In genomic region chr6:81613606-81614005, GRCh38 we compare ENCODE assay signal across 11 cellular contexts.
DNase-seq lines count a peak whose midpoint lies in the region; ATAC-seq and TF ChIP-seq lines count a peak whose summit lies in the region.
"Had no signal": no experiment of that assay in that cellular context is flagged by ENCODE, and none has a peak within 500 bp of the region (broad histone marks: within the 10 kb centered on the region; RNA-seq: fewer than 3 reads in every experiment).

No MANE protein-coding gene starts in this region.

- H3K4me3 ChIP-seq in GM23248 (peak overlapping the region; percentile 38; the same call in 1 of the 2 replicates), OCI-LY3 (ENCODE audit: low read length) (no peak overlapping the region), choroid plexus epithelial cell (ENCODE audit: low read depth, low read length) (no peak overlapping the region), neuronal stem cell (ENCODE audit: low read length in 2 of 2) (no peak overlapping the region), MM.1S (ENCODE audit: low read length) (no peak overlapping the region)

- peaks cover 30% of the 10 kb centered on the region for H3K4me1 ChIP-seq in GM23248 (ENCODE audit: insufficient read depth)
- peaks cover 5% of the 10 kb centered on the region; the same call in 1 of the 2 replicates for H3K4me1 ChIP-seq in OCI-LY3 (ENCODE audit: low read length)
- no peaks in the 10 kb centered on the region for H3K4me1 ChIP-seq in neuronal stem cell (ENCODE audit: control insufficient read depth in 2 of 2, insufficient read depth in 1 of 2, low read depth in 1 of 2, low read length in 2 of 2)
- no peaks in the 10 kb centered on the region for H3K4me1 ChIP-seq in MM.1S (ENCODE audit: low read length)

- peak; percentile 78 for DNase-seq in GM23248
- DNase-seq in choroid plexus epithelial cell (ENCODE audit: low read depth) = peak; percentile 75
- DNase-seq in neuronal stem cell (ENCODE audit: low spot score) = no peak
- no peak for DNase-seq in MM.1S
- no peak for DNase-seq in stimulated activated CD4-positive, alpha-beta T cell treated with anti-CD3 and anti-CD28 coated beads, Interleukin-4, amount 100 ng/mL, for 4 hours
- DNase-seq in central memory CD4-positive, alpha-beta T cell = no peak
- DNase-seq: activated T-cell treated with anti-CD3 and anti-CD28 coated beads, Interleukin-2, amount 50 U/mL, for 48 hours; stimulated activated CD8-positive, alpha-beta memory T cell treated with anti-CD3 and anti-CD28 coated beads, Interleukin-4, amount 100 ng/mL, for 48 hours; T-helper 17 cell had no signal

- no peak overlapping the region for H2BK120ac ChIP-seq in neuronal stem cell (ENCODE audit: low read depth, low read length)

- H3K9me2 ChIP-seq in GM23248 (ENCODE audit: insufficient read depth) (no peaks in the 10 kb centered on the region), MM.1S (replicated peaks; ENCODE audit: insufficient read depth, low read length) (no peaks in the 10 kb centered on the region)

- no peak overlapping the region for H2BK12ac ChIP-seq in neuronal stem cell (ENCODE audit: low read length)

- in situ Hi-C loops in GM23248 (cut with MboI) = no loop called here

- H3K4me2 ChIP-seq in GM23248 (ENCODE audit: unreplicated experiment) (peak overlapping the region; percentile 61), OCI-LY3 (ENCODE audit: low read length) (no peak overlapping the region), neuronal stem cell (ENCODE audit: insufficient read depth, low read length, poor library complexity, severe bottlenecking) (no peak overlapping the region), MM.1S (ENCODE audit: low read depth, low read length) (no peak overlapping the region)

- no peak overlapping the region for H3K14ac ChIP-seq in neuronal stem cell (ENCODE audit: low read length)

- TF ChIP-seq CTCF in OCI-LY3 (IDR thresholded peaks at IDR 0.05; ENCODE audit: low read depth, low read length) (no peak), choroid plexus epithelial cell (conservative IDR thresholded peaks at IDR 0.05; ENCODE audit: low read depth, low read length) (no peak), MM.1S (IDR thresholded peaks at IDR 0.05; ENCODE audit: low read length) (no peak)

- no peak overlapping the region for H2BK15ac ChIP-seq in neuronal stem cell (ENCODE audit: low read length)

- no peak overlapping the region for H3K4ac ChIP-seq in neuronal stem cell (ENCODE audit: low read length)

- no peaks in the 10 kb centered on the region for H3K9me3 ChIP-seq in GM23248 (ENCODE audit: low read depth)
- H3K9me3 ChIP-seq in OCI-LY3 (ENCODE audit: insufficient read depth, low read length) = no peaks in the 10 kb centered on the region
- no peaks in the 10 kb centered on the region for H3K9me3 ChIP-seq in neuronal stem cell (replicated peaks in 1 of 2; ENCODE audit: control insufficient read depth in 2 of 2, insufficient read depth in 1 of 2, low read depth in 1 of 2, low read length in 2 of 2)
- no peaks in the 10 kb centered on the region for H3K9me3 ChIP-seq in MM.1S (replicated peaks; ENCODE audit: insufficient read depth, low read length)

- H3K79me1 ChIP-seq in neuronal stem cell (ENCODE audit: low read depth, low read length) = no peaks in the 10 kb centered on the region

- H2AK5ac ChIP-seq in neuronal stem cell (ENCODE audit: low read depth, low read length) = no peak overlapping the region

- H3K27ac ChIP-seq in GM23248 = peak overlapping the region; percentile 53
- H3K27ac ChIP-seq in OCI-LY3 (ENCODE audit: low read length) = no peak overlapping the region
- no peak overlapping the region for H3K27ac ChIP-seq in neuronal stem cell (replicated peaks; ENCODE audit: low read length)
- H3K27ac ChIP-seq in MM.1S (ENCODE audit: low read length) = no peak overlapping the region

- H3K36me3 ChIP-seq in GM23248 (ENCODE audit: low read depth) (no peaks in the 10 kb centered on the region), OCI-LY3 (replicated peaks; ENCODE audit: low read depth, low read length) (no peaks in the 10 kb centered on the region), neuronal stem cell (replicated peaks in 1 of 2; ENCODE audit: control insufficient read depth in 2 of 2, insufficient read depth in 2 of 2, low read length in 2 of 2) (no peaks in the 10 kb centered on the region), MM.1S (replicated peaks; ENCODE audit: insufficient read depth, low read length) (no peaks in the 10 kb centered on the region)

- H3K27me3 ChIP-seq in GM23248 (replicated peaks; ENCODE audit: insufficient read depth) (no peaks in the 10 kb centered on the region), OCI-LY3 (ENCODE audit: low read depth, low read length) (no peaks in the 10 kb centered on the region), neuronal stem cell (ENCODE audit: control insufficient read depth in 3 of 3, insufficient read depth in 3 of 3, low read depth in 1 of 3, low read length in 3 of 3) (no peaks in the 10 kb centered on the region), MM.1S (replicated peaks; ENCODE audit: insufficient read depth, low read length) (no peaks in the 10 kb centered on the region)

- no peak overlapping the region for H4K8ac ChIP-seq in neuronal stem cell (ENCODE audit: low read depth, low read length)

- 8 to 13% methylated on average over 1 of the region's 1 CpG for WGBS in GM23248 (ENCODE audit: low coverage in 1 of 2, low lambda C conversion rate in 2 of 2, missing lambda C conversion rate in 2 of 2), 2 experiments
- no CpG with 5 or more reads among the region's 1 CpG for WGBS in neuronal stem cell (ENCODE audit: extremely low coverage in 2 of 2, insufficient read length in 2 of 2, insufficient replicate concordance in 1 of 2), 2 donors

- no peak overlapping the region for H3K18ac ChIP-seq in neuronal stem cell (ENCODE audit: low read length)

- no peaks in the 10 kb centered on the region for H4K20me1 ChIP-seq in GM23248 (ENCODE audit: insufficient read depth)
- no peaks in the 10 kb centered on the region for H4K20me1 ChIP-seq in OCI-LY3 (ENCODE audit: insufficient read depth, low read length)
- H4K20me1 ChIP-seq in MM.1S (ENCODE audit: insufficient read depth, low read length) = no peaks in the 10 kb centered on the region

- H2AFZ ChIP-seq in GM23248 (peak overlapping the region; percentile 24; the same call in 1 of the 2 replicates), OCI-LY3 (ENCODE audit: low read depth, low read length) (0 out of 2 replicates have a peak overlapping the region, but pooled peaks have one; percentile 15), neuronal stem cell (ENCODE audit: low read length) (peak overlapping the region; percentile 62), MM.1S (ENCODE audit: low read length) (no peak overlapping the region)

- no peak overlapping the region for H2BK5ac ChIP-seq in neuronal stem cell (ENCODE audit: low read length)

- H3K79me2 ChIP-seq in GM23248 (ENCODE audit: insufficient read depth) = no peaks in the 10 kb centered on the region
- no peaks in the 10 kb centered on the region for H3K79me2 ChIP-seq in OCI-LY3 (ENCODE audit: low read length)
- no peaks in the 10 kb centered on the region for H3K79me2 ChIP-seq in MM.1S (ENCODE audit: low read length)

- H3K23ac ChIP-seq in neuronal stem cell (ENCODE audit: low read depth, low read length, poor library complexity) = no peak overlapping the region

- peaks cover 15% of the 10 kb centered on the region; the same call in 1 of the 2 replicates for H3F3A ChIP-seq in GM23248 (ENCODE audit: insufficient read depth)
- no peaks in the 10 kb centered on the region for H3F3A ChIP-seq in MM.1S (ENCODE audit: insufficient read depth, low read length)

- no peak for ATAC-seq in HG03460 (IDR thresholded peaks at IDR 0.05; ENCODE audit: unreplicated experiment)
- ATAC-seq: T-helper 17 cell had no signal

- no peak overlapping the region for H4K91ac ChIP-seq in neuronal stem cell (ENCODE audit: low read depth, low read length, poor library complexity)

- H3K9ac ChIP-seq in GM23248 = peak overlapping the region; percentile 26; the same call in 1 of the 2 replicates
- no peak overlapping the region for H3K9ac ChIP-seq in OCI-LY3 (ENCODE audit: low read length)
- H3K9ac ChIP-seq in neuronal stem cell (ENCODE audit: low read depth, low read length, poor library complexity) = no peak overlapping the region
- no peak overlapping the region for H3K9ac ChIP-seq in MM.1S (ENCODE audit: low read length)

Comparison
In these comparisons a context has a peak if more than half of its experiments do, and no peak if none do; other contexts are left out.
1. DNase-seq: peak in GM23248 (single experiment) and choroid plexus epithelial cell (single experiment); none in neuronal stem cell (single experiment), MM.1S (single experiment), stimulated activated CD4-positive, alpha-beta T cell treated with anti-CD3 and anti-CD28 coated beads, Interleukin-4, amount 100 ng/mL, for 4 hours (0 of 2) and central memory CD4-positive, alpha-beta T cell (single experiment).